In genomic region chr17:50719144-50719923, GRCh38 we compare ENCODE assay signal across 8 cellular contexts. TPM values are rescaled to one million over a fixed set of nuclear protein-coding genes. Genes with fewer than 3 reads are reported as not detected.
DNase-seq lines count a peak whose midpoint lies in the region; ATAC-seq and TF ChIP-seq lines count a peak whose summit lies in the region.

TSS of gene LUC7L3 (plus strand) at chr17:50719603. CDS start at chr17:50719733, 130 bp downstream.

- H3K27me3 Mint-ChIP-seq in activated T-cell treated with anti-CD3 and anti-CD28 coated beads, Interleukin-2, amount 50 U/mL, for 24 hours = no peaks in the 10 kb centered on the region

- H3K27ac ChIP-seq in esophagus (ENCODE audit: low read depth in 2 of 2, low read length in 1 of 2) (peak within 1 kb of the TSS; percentile 97 to 99), muscle layer of duodenum (ENCODE audit: low read length) (peak within 1 kb of the TSS; percentile 95)

- peaks cover 0 to 4% of the 10 kb centered on the region in 2 donors for H3K4me1 ChIP-seq in esophagus (ENCODE audit: control insufficient read depth in 2 of 2, insufficient read depth in 2 of 2, low read length in 1 of 2)
- peaks cover 17 to 39% of the 10 kb centered on the region in 2 donors for H3K4me1 ChIP-seq in muscle layer of duodenum (ENCODE audit: control insufficient read depth in 1 of 2, insufficient read depth in 2 of 2, low read length in 2 of 2)

- peaks cover 44% of the 10 kb centered on the region for H3K36me3 Mint-ChIP-seq in activated T-cell treated with anti-CD3 and anti-CD28 coated beads, Interleukin-2, amount 50 U/mL, for 24 hours (ENCODE audit: low read depth)

- ATAC-seq in GM21737 (IDR thresholded peaks at IDR 0.05; ENCODE audit: unreplicated experiment) = peak; percentile 87

- DNase-seq in DMS53 (lab: John Stamatoyannopoulos, UW) (peak; percentile 99), KG1 (lab: John Stamatoyannopoulos, UW) (peak; percentile 91)
- peak; percentile 97 for DNase-seq in activated T-cell treated with anti-CD3 and anti-CD28 coated beads, Interleukin-2, amount 50 U/mL, for 24 hours
- peak; percentile 79 for DNase-seq in stimulated activated CD8-positive, alpha-beta memory T cell treated with anti-CD3 and anti-CD28 coated beads, Interleukin-7, amount 100 ng/mL, for 24 hours (ENCODE audit: low read depth)

- WGBS in esophagus, 2 donors = 1% methylated on average over 74 to 76 of the region's 76 CpGs

- peak within 1 kb of the TSS; percentile 100 for H3K27ac Mint-ChIP-seq in activated T-cell treated with anti-CD3 and anti-CD28 coated beads, Interleukin-2, amount 50 U/mL, for 24 hours

- H3K9me3 ChIP-seq in esophagus (ENCODE audit: control insufficient read depth in 2 of 2, insufficient read depth in 1 of 2, low read depth in 1 of 2, low read length in 1 of 2) = no peaks in the 10 kb centered on the region
- no peaks in the 10 kb centered on the region for H3K9me3 ChIP-seq in muscle layer of duodenum (ENCODE audit: control insufficient read depth in 1 of 2, low read length in 2 of 2)

- H3K27me3 ChIP-seq in esophagus (ENCODE audit: control insufficient read depth in 1 of 2, insufficient read depth in 2 of 2, low read length in 2 of 2) = no peaks in the 10 kb centered on the region
- no peaks in the 10 kb centered on the region for H3K27me3 ChIP-seq in muscle layer of duodenum (ENCODE audit: low read depth, low read length)

- H3K4me3 Mint-ChIP-seq in activated T-cell treated with anti-CD3 and anti-CD28 coated beads, Interleukin-2, amount 50 U/mL, for 24 hours = peak within 1 kb of the TSS; percentile 99

- H3K9me3 Mint-ChIP-seq in activated T-cell treated with anti-CD3 and anti-CD28 coated beads, Interleukin-2, amount 50 U/mL, for 24 hours = no peaks in the 10 kb centered on the region

- H3K4me1 Mint-ChIP-seq in activated T-cell treated with anti-CD3 and anti-CD28 coated beads, Interleukin-2, amount 50 U/mL, for 24 hours (ENCODE audit: low read depth) = peaks cover 31% of the 10 kb centered on the region

- H3K4me3 ChIP-seq in esophagus (ENCODE audit: low read depth in 1 of 2, low read length in 2 of 2) = peak within 1 kb of the TSS; percentile 90 to 99
- peak within 1 kb of the TSS; percentile 71 to 89 for H3K4me3 ChIP-seq in muscle layer of duodenum (ENCODE audit: low read depth in 1 of 2, low read length in 2 of 2)

- H3K36me3 ChIP-seq in esophagus (ENCODE audit: control insufficient read depth in 2 of 2, insufficient read depth in 2 of 2, low read length in 1 of 2) (no peaks in the 10 kb centered on the region), muscle layer of duodenum (ENCODE audit: control insufficient read depth in 1 of 2, insufficient read depth in 2 of 2, low read length in 2 of 2) (no peaks in the 10 kb centered on the region)

TF ChIP-seq in PFSK-1, 5 proteins besides CTCF, POLR2A, EP300 and RAD21:
- peak; percentile 96 for TF ChIP-seq POLR2AphosphoS5 (IDR thresholded peaks at IDR 0.05; ENCODE audit: low read depth, low read length)
- TF ChIP-seq TAF1 (IDR thresholded peaks at IDR 0.05; ENCODE audit: borderline replicate concordance, insufficient read depth, low read length) = peak; percentile 93; the same call in 1 of the 2 replicates
- TF ChIP-seq REST (IDR thresholded peaks at IDR 0.05; ENCODE audit: insufficient read depth in 1 of 2, low read depth in 2 of 2, low read length in 2 of 2) = peak in 1 of 2 experiments; percentile 53; a peak in 1 of 4 replicates
- TF ChIP-seq FOXP2 (optimal IDR thresholded peaks at IDR 0.05; ENCODE audit: borderline replicate concordance, extremely low read depth, extremely low read length, insufficient read depth) = peak; percentile 24
- TF ChIP-seq SIN3A (IDR thresholded peaks at IDR 0.05; ENCODE audit: borderline replicate concordance, insufficient read depth, low read length) = 0 out of 2 replicates have a peak, but pooled peaks have one; percentile 25

RNA-seq across cellular contexts. Expression of gene LUC7L3, which starts in this region (rescaled TPM):
- polyA plus RNA-seq in PFSK-1 (2012; ENCODE audit: insufficient read length, low read depth) = 53.8 TPM
- 10 to 100 TPM; 46.6 to 80.7 TPM for polyA plus RNA-seq in esophagus

Comparison
In these comparisons a context has a peak if more than half of its experiments do, and no peak if none do; other contexts are left out.
1. Peak in every context shown above with its lines: DNase-seq, ATAC-seq, H3K4me3 ChIP-seq and H3K27ac ChIP-seq.